Comparison of ENCODE assay signal across 8 cellular contexts in the genomic region with DNA sequence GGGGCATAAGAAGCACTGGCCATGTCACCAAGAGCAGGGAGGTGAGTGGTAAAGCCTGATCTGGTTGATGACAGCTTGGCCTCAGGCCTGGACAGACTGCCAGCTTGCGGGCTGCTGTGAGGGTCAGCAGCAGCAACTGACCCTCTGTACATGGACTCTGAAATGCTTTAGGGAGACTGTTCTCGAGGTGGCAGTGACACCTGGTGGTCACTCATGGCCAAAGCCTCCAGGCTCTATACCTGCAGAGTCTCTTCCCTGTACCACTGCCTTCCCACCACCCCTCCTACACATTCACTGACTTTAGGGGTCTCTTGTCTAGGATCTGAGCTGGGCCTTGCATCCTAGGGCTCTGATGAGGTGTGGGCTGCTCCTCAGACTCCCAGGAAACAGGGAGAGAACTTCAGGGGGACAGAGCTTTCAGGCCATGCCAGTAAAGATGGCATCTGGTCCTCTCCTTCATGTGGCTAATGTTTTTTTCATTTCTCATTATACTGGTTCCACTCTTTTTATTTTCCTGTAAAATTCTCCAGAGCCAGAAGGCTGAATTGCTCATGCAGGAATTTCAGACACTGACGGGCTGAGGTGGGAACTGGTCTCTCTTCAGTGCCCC. TPM values are rescaled to one million over a fixed set of nuclear protein-coding genes. Genes with fewer than 3 reads are reported as not detected.
DNase-seq lines count a peak whose midpoint lies in the region; ATAC-seq and TF ChIP-seq lines count a peak whose summit lies in the region.

No MANE protein-coding gene starts in this region.

- H3K27me3 ChIP-seq in ACC112 (ENCODE audit: insufficient read depth, low read length): no peaks in the 10 kb centered on the region

- DNase-seq in SK-MEL-5 (ENCODE audit: low read depth, low spot score): peak; percentile 70
- peak; percentile 58 for DNase-seq in epithelial cell of esophagus (ENCODE audit: low read depth)
- DNase-seq in mucosa of descending colon: peak in 2 of 3 donors; percentile 76 to 85

- H3K79me2 ChIP-seq in ACC112 (ENCODE audit: control insufficient read depth, insufficient read depth, low read length, unreplicated experiment): no peaks in the 10 kb centered on the region

- H3K36me3 ChIP-seq in ACC112 (ENCODE audit: insufficient read depth, low read length): no peaks in the 10 kb centered on the region
- no peaks in the 10 kb centered on the region for H3K36me3 ChIP-seq in mucosa of descending colon (ENCODE audit: low read depth)

- ATAC-seq in HG03066 (IDR thresholded peaks at IDR 0.05; ENCODE audit: low read depth, unreplicated experiment): peak; percentile 86
- peak; percentile 77 for ATAC-seq in mucosa of descending colon
- no peak for ATAC-seq in GM19023 (IDR thresholded peaks at IDR 0.05; ENCODE audit: unreplicated experiment)
- ATAC-seq in GM21576 (IDR thresholded peaks at IDR 0.05; ENCODE audit: unreplicated experiment): no peak

- H2AFZ ChIP-seq in ACC112 (ENCODE audit: low read length, unreplicated experiment): no peak overlapping the region

- H3K4me1 ChIP-seq in ACC112 (ENCODE audit: control insufficient read depth, insufficient read depth, low read length, unreplicated experiment) (peaks cover 57% of the 10 kb centered on the region), mucosa of descending colon (ENCODE audit: low read depth) (peaks cover 7% of the 10 kb centered on the region)

- peaks cover 8% of the 10 kb centered on the region for H3K9me3 ChIP-seq in mucosa of descending colon

- intact Hi-C loops in mucosa of descending colon (cut with DNase I, micrococcal nuclease): loop anchor here (5.0 kb wide), 1 partner anchor 39 kb away; no protein-coding TSS in a partner anchor

- TF ChIP-seq CTCF in GM12873 (IDR thresholded peaks at IDR 0.05; ENCODE audit: insufficient read depth, low read depth, low read length, missing control alignments) (peak; percentile 96), epithelial cell of esophagus (IDR thresholded peaks at IDR 0.05; ENCODE audit: insufficient read depth, low read depth, low read length, missing control alignments) (peak; percentile 92), mucosa of descending colon (IDR thresholded peaks at IDR 0.05) (peak; percentile 71)

- peak overlapping the region; percentile 90 for H3K27ac ChIP-seq in ACC112 (ENCODE audit: low read depth, low read length)

- H3K4me3 ChIP-seq in ACC112 (ENCODE audit: low read depth, low read length) (no peak overlapping the region), epithelial cell of esophagus (ENCODE audit: low read length) (no peak overlapping the region), mucosa of descending colon (no peak overlapping the region)

- in situ Hi-C loops in SK-MEL-5 (cut with HindIII; ENCODE audit: low pct_unique_long_range_greater_than_20kb, low sequenced_read_pairs): no loop called here

RNA-seq across cellular contexts. Expression of a gene that starts 17.2 kb away (rescaled TPM):
- not detected in 2 replicates for total RNA-seq in SK-MEL-5 (2014; rRNA removed; shearing (Covaris generic))
- not detected in 2 replicates for polyA plus RNA-seq in SK-MEL-5 (2015; cell fraction: cytosol; rRNA removed)
- polyA plus RNA-seq in SK-MEL-5 (2015; cell fraction: nucleus; rRNA removed): not detected in 2 replicates
- total RNA-seq in mucosa of descending colon: 1 to 10 TPM; 1.2 to 8.7 (median 3.6) TPM

Comparison
In these comparisons a context has a peak if more than half of its experiments do, and no peak if none do; other contexts are left out.
1. ATAC-seq: peak in HG03066 (single experiment) and mucosa of descending colon (single experiment); none in GM19023 (single experiment) and GM21576 (single experiment).
2. Peak in every context shown above with its lines, with median percentiles within 50 percentile points of each other: CTCF ChIP-seq and DNase-seq.